In the genomic region with DNA sequence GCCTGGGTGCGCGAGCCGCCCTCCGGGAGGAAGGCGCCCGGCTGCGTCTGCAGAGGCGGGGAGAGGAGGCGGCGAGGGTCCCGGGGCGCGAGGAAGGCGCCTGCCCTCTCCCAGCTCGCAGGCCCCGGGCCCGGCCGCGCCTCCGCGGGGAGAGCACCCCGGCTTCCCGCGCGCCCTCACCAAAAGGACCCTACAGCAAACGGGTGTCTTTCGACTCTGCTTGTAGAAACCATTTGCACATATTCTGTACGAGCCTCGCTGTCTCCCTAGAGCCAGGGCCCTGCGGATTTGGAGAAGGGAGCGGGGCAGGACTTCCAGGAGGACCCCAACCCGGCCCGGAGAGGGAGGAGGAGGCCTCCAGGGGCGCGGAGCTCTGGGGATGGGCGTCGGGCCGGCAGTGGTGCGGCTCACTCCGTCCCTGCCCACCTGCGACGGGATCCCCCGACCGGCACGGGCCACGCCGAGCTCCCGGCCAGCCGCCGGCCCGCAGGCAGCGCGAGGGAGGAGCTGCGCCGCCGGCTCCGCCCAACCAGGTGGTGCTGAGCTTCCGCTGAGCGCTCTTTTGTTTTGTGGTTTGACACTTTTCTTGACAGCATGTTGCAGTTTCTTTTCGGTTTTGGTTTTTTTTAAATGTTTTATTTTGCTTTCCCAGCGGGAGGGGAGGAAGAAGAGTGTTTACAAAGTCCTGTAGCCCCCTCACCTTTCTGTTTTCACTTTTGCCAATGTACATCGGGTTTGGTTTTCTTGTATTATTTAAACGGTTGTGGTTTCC, we compare ENCODE assay signal across 8 cellular contexts.
DNase-seq lines count a peak whose midpoint lies in the region; ATAC-seq and TF ChIP-seq lines count a peak whose summit lies in the region.

No MANE protein-coding gene starts in this region.

- H3K27me3 ChIP-seq in H7 (ENCODE audit: control insufficient read depth, insufficient read depth, low read length) = peaks cover 11% of the 10 kb centered on the region

- no peak for ATAC-seq in GM21825 (IDR thresholded peaks at IDR 0.05; ENCODE audit: unreplicated experiment)

- CTCF ChIA-PET in GM10248 (lab: Yijun Ruan, JAX) = interaction anchor here (1.7 kb wide), 1 partner anchor 9 kb away, joined by 9 read pairs; no protein-coding TSS in a partner anchor

- POLR2A ChIA-PET in GM10248 (lab: Yijun Ruan, JAX) = no interaction called here

- DNase-seq in GM10248 (ENCODE audit: extremely low spot score) (peak; percentile 80), H7 (peak; percentile 91), NCI-H2171 treated with DMSO at 0.1 percent for 48 hours (lab: John Stamatoyannopoulos, UW) (peak; percentile 70), LoVo (ENCODE audit: low spot score) (no peak)
- DNase-seq in activated T-helper 9 cell treated with anti-CD3 and anti-CD28 coated beads, Interleukin-2, amount 50 U/mL, for 16 hours (ENCODE audit: low read depth) = peak; percentile 23
- DNase-seq in stimulated activated CD4-positive, alpha-beta T cell treated with anti-CD3 and anti-CD28 coated beads, Interleukin-2, amount 100 ng/mL, for 24 hours = peak; percentile 52 to 58

- peak overlapping the region; percentile 75 for H3K4me3 ChIP-seq in H7 (ENCODE audit: insufficient read depth, low read depth, low read length)
- H3K4me3 ChIP-seq in iPS-11a (ENCODE audit: low read depth, low read length) = peak overlapping the region; percentile 58

- no peaks in the 10 kb centered on the region for H3K36me3 ChIP-seq in H7 (replicated peaks; ENCODE audit: control insufficient read depth, insufficient read depth, low read length)

- TF ChIP-seq CTCF in GM10248 (IDR thresholded peaks at IDR 0.05; ENCODE audit: control extremely low read depth, extremely low read depth, low read depth, missing control alignments) = no peak
